9 cellular contexts compared by ENCODE assay signal in genomic region chr20:44683263-44684046, GRCh38. TPM values are rescaled to one million over a fixed set of nuclear protein-coding genes. Genes with fewer than 3 reads are reported as not detected.
DNase-seq lines count a peak whose midpoint lies in the region; ATAC-seq and TF ChIP-seq lines count a peak whose summit lies in the region.
"Had no signal": no experiment of that assay in that cellular context is flagged by ENCODE, and none has a peak within 500 bp of the region (broad histone marks: within the 10 kb centered on the region; RNA-seq: fewer than 3 reads in every experiment).

No MANE protein-coding gene starts in this region.

- DNase-seq in EH (ENCODE audit: low read depth) (peak; percentile 57), OCI-LY7 (ENCODE audit: low spot score) (peak; percentile 91), heart right ventricle (no peak)
- peak; percentile 39 to 59 for DNase-seq in activated T-cell treated with anti-CD3 and anti-CD28 coated beads, Interleukin-2, amount 50 U/mL, for 72 hours
- DNase-seq in stimulated activated CD4-positive, alpha-beta T cell treated with anti-CD3 and anti-CD28 coated beads, Interleukin-12 subunit alpha, Interleukin-12 subunit beta, amount 100 ng/mL, for 48 hours (ENCODE audit: low read depth in 2 of 3, low spot score in 1 of 3) = peak; percentile 7 to 64 (median 34)

- H3K4me1 ChIP-seq in OCI-LY7 (ENCODE audit: insufficient read depth, low read length, poor library complexity, severe bottlenecking) = peaks cover 32% of the 10 kb centered on the region
- H3K4me1 ChIP-seq in heart right ventricle = peaks cover 0 to 14% (median 6%) of the 10 kb centered on the region in 9 donors

- no peak overlapping the region for H3K27ac Mint-ChIP-seq in activated T-cell treated with anti-CD3 and anti-CD28 coated beads, Interleukin-2, amount 50 U/mL, for 72 hours

- H3K4me2 ChIP-seq in OCI-LY7 (ENCODE audit: low read length) = peak overlapping the region; percentile 35

- WGBS in heart right ventricle, 2 donors = 49 to 51% methylated on average over 10 of the region's 10 CpGs

- no peak overlapping the region for H3K4me3 ChIP-seq in OCI-LY7 (ENCODE audit: low read depth, low read length, poor library complexity, severe bottlenecking)
- no peak overlapping the region for H3K4me3 ChIP-seq in heart right ventricle

- peaks cover 13% of the 10 kb centered on the region for H3K4me1 Mint-ChIP-seq in activated T-cell treated with anti-CD3 and anti-CD28 coated beads, Interleukin-2, amount 50 U/mL, for 72 hours (ENCODE audit: low read depth)

- no peak overlapping the region for H3K4me3 Mint-ChIP-seq in activated T-cell treated with anti-CD3 and anti-CD28 coated beads, Interleukin-2, amount 50 U/mL, for 72 hours

- H3K9me2 ChIP-seq in OCI-LY7 (ENCODE audit: insufficient read depth, low read length) = no peaks in the 10 kb centered on the region

- CTCF ChIA-PET in OCI-LY7 (lab: Charles Lee; ENCODE audit: unreplicated experiment) = interaction anchor here (0.5 to 1.3 kb wide), 5 partner anchors 34 to 107 kb away, joined by 3 to 4 read pairs (median 3); no protein-coding TSS in a partner anchor

- H3K36me3 ChIP-seq in OCI-LY7 (ENCODE audit: insufficient read depth, low read length) = no peaks in the 10 kb centered on the region
- no peaks in the 10 kb centered on the region for H3K36me3 ChIP-seq in heart right ventricle

- BruUV-seq in OCI-LY7 (replicated peaks; lab: Mats Ljungman, UMichigan) = no TSS peak

- peak overlapping the region; percentile 41 for H3K27ac ChIP-seq in OCI-LY7 (ENCODE audit: low read depth, low read length, poor library complexity, severe bottlenecking)
- H3K27ac ChIP-seq in heart right ventricle = no peak overlapping the region

- no peaks in the 10 kb centered on the region for H3K79me2 ChIP-seq in OCI-LY7 (ENCODE audit: insufficient read depth, low read depth, low read length)

- no peaks in the 10 kb centered on the region for H3K36me3 Mint-ChIP-seq in activated T-cell treated with anti-CD3 and anti-CD28 coated beads, Interleukin-2, amount 50 U/mL, for 72 hours (ENCODE audit: insufficient read depth in 2 of 2)

- peaks cover 0 to 4% (median 0%) of the 10 kb centered on the region in 7 donors for H3K27me3 ChIP-seq in heart right ventricle

- H3K27me3 Mint-ChIP-seq in activated T-cell treated with anti-CD3 and anti-CD28 coated beads, Interleukin-2, amount 50 U/mL, for 72 hours (ENCODE audit: low read depth) = no peaks in the 10 kb centered on the region

- H3K9me3 ChIP-seq in OCI-LY7 (ENCODE audit: low read length) (no peaks in the 10 kb centered on the region), heart right ventricle (no peaks in the 10 kb centered on the region)

- H2AFZ ChIP-seq in OCI-LY7 (ENCODE audit: low read length) = peak overlapping the region; percentile 94

- H4K20me1 ChIP-seq in OCI-LY7 (ENCODE audit: insufficient read depth, low read length) = no peaks in the 10 kb centered on the region

- POLR2A ChIA-PET in OCI-LY7 (lab: Charles Lee) = interaction anchor here (0.6 to 1.1 kb wide), 8 partner anchors 36 to 1122 kb away, joined by 3 to 6 read pairs (median 4); partner anchors contain the start of gene YWHAB

- intact Hi-C loops in OCI-LY7 (cut with micrococcal nuclease; ENCODE audit: unreplicated experiment) = loop anchor here (1.0 to 5.0 kb wide), 6 partner anchors 37 to 469 kb away; no protein-coding TSS in a partner anchor
- intact Hi-C loops in heart right ventricle (cut with DNase I) = loop anchor here in 9 of 10 donors (2.0 to 10.0 kb wide), 10 partner anchors 49 to 469 kb away; partner anchors contain the start of gene OSER1 (in 1 of the 9)

- no peaks in the 10 kb centered on the region for H3K9me3 Mint-ChIP-seq in activated T-cell treated with anti-CD3 and anti-CD28 coated beads, Interleukin-2, amount 50 U/mL, for 72 hours

- TF ChIP-seq CTCF in OCI-LY7 (conservative IDR thresholded peaks at IDR 0.05; ENCODE audit: low read length) (peak; percentile 91), heart right ventricle (IDR thresholded peaks at IDR 0.05) (peak in 8 of 9 donors; percentile 46 to 75 (median 56))

- ATAC-seq in HG03196 (IDR thresholded peaks at IDR 0.05; ENCODE audit: unreplicated experiment) = peak; percentile 55
- peak; percentile 53 to 72 for ATAC-seq in activated T-cell treated with anti-CD3 and anti-CD28 coated beads, Interleukin-2, amount 50 U/mL, for 72 hours (replicated peaks in 1 of 2)
- ATAC-seq in heart right ventricle = peak in 7 of 8 donors; percentile 43 to 75 (median 54)
- ATAC-seq in GM21529 (IDR thresholded peaks at IDR 0.05; ENCODE audit: unreplicated experiment) = no peak
- no peak for ATAC-seq in HG02981 (IDR thresholded peaks at IDR 0.05; ENCODE audit: unreplicated experiment)

RNA-seq across cellular contexts. Expression of gene CCN5, which starts 31.7 kb away (rescaled TPM):
- total RNA-seq in OCI-LY7 (2014; rRNA removed; shearing (Covaris generic)) = not detected in 2 replicates
- not detected in 2 replicates for total RNA-seq in OCI-LY7 (2022)
- total RNA-seq in activated T-cell treated with anti-CD3 and anti-CD28 coated beads, Interleukin-2, amount 50 U/mL, for 72 hours = not detected
- 10 to 100 TPM in 7 of 10 donors, 1 to 10 TPM in 3; 4.3 to 47.6 (median 14.4) TPM for total RNA-seq in heart right ventricle
- polyA plus RNA-seq in heart right ventricle = 10 to 100 TPM; 14.1 to 87.2 TPM
- total RNA-seq: T-helper 1 cell treated with Interleukin-12 subunit alpha and Interleukin-12 subunit beta and Interleukin-4 antibody, amounts not matched to agents 30 ng/mL and 1 ng/mL, for 36 hours had no signal

RNA-seq across cellular contexts. Expression of gene ADA, which starts 32.0 kb away (rescaled TPM):
- 67.0 and 78.2 TPM in 2 replicates for total RNA-seq in OCI-LY7 (2014; rRNA removed; shearing (Covaris generic))
- total RNA-seq in OCI-LY7 (2022) (142 and 158 TPM in 2 replicates), heart right ventricle (10 to 100 TPM in 1 of 10 donors, 1 to 10 TPM in 9; 1.6 to 18.3 (median 3.8) TPM)
- total RNA-seq in activated T-cell treated with anti-CD3 and anti-CD28 coated beads, Interleukin-2, amount 50 U/mL, for 72 hours = 10 to 100 TPM; 26.7 to 43.4 TPM
- 10 to 100 TPM; 12.9 to 18.3 TPM for polyA plus RNA-seq in heart right ventricle

Comparison
In these comparisons a context has a peak if more than half of its experiments do, and no peak if none do; other contexts are left out.
1. DNase-seq: peak in EH (single experiment), OCI-LY7 (single experiment), activated T-cell treated with anti-CD3 and anti-CD28 coated beads, Interleukin-2, amount 50 U/mL, for 72 hours (2 of 2) and stimulated activated CD4-positive, alpha-beta T cell treated with anti-CD3 and anti-CD28 coated beads, Interleukin-12 subunit alpha, Interleukin-12 subunit beta, amount 100 ng/mL, for 48 hours (3 of 3); none in heart right ventricle (0 of 2).
2. ATAC-seq: peak in HG03196 (single experiment), activated T-cell treated with anti-CD3 and anti-CD28 coated beads, Interleukin-2, amount 50 U/mL, for 72 hours (2 of 2) and heart right ventricle (7 of 8); none in GM21529 (single experiment) and HG02981 (single experiment).
3. RNA of gene CCN5, which starts 31.7 kb away (total RNA-seq): 4.3 to 47.6 TPM in heart right ventricle; not detected in OCI-LY7 and not detected in activated T-cell treated with anti-CD3 and anti-CD28 coated beads, Interleukin-2, amount 50 U/mL, for 72 hours; every median in the first group is over 4 times any median in the second.